8 cellular contexts compared by ENCODE assay signal in genomic region chr9:129143461-129143927, GRCh38. TPM values are rescaled to one million over a fixed set of nuclear protein-coding genes. Genes with fewer than 3 reads are reported as not detected.
DNase-seq lines count a peak whose midpoint lies in the region; ATAC-seq, FAIRE-seq and TF ChIP-seq lines count a peak whose summit lies in the region.

No MANE protein-coding gene starts in this region.

- no peak for TF ChIP-seq EP300 in HepG2 (IDR thresholded peaks at IDR 0.05; ENCODE audit: low read depth in 2 of 2, low read length in 2 of 2)
- TF ChIP-seq EP300 in HepG2 (CRISPR knock-in tag; IDR thresholded peaks at IDR 0.05; ENCODE audit: borderline replicate concordance) = 0 out of 2 replicates have a peak, but pooled peaks have one; percentile 21

- H3K79me2 ChIP-seq in Loucy (ENCODE audit: insufficient read depth, low read length) (peaks cover 19% of the 10 kb centered on the region), HepG2 (ENCODE audit: insufficient read depth, low read length) (peaks cover 6% of the 10 kb centered on the region)

- TF ChIP-seq RAD21 in HepG2 (CRISPR knock-in tag; IDR thresholded peaks at IDR 0.05) = no peak

- peaks cover 10% of the 10 kb centered on the region; the same call in 1 of the 2 replicates for H3K36me3 ChIP-seq in Loucy (ENCODE audit: insufficient read depth, low read length)
- peaks cover 7 to 33% of the 10 kb centered on the region in 2 experiments for H3K36me3 ChIP-seq in HepG2 (replicated peaks in 1 of 2; ENCODE audit: control insufficient read depth in 1 of 2, insufficient read depth in 2 of 2, low read length in 2 of 2)
- H3K36me3 ChIP-seq in thyroid gland = no peaks in the 10 kb centered on the region

- H3K9me2 ChIP-seq in Loucy (replicated peaks; ENCODE audit: low read depth, low read length) = no peaks in the 10 kb centered on the region

- 0 out of 2 replicates have a peak, but pooled peaks cover 3% of the 10 kb centered on the region for H3F3A ChIP-seq in Loucy (ENCODE audit: low read depth)

- H3K27me3 ChIP-seq in Loucy (ENCODE audit: insufficient read depth, low read length, poor library complexity, severe bottlenecking) (no peaks in the 10 kb centered on the region), HepG2 (ENCODE audit: control insufficient read depth in 1 of 2, insufficient read depth in 2 of 2, low read length in 2 of 2) (no peaks in the 10 kb centered on the region), thyroid gland (no peaks in the 10 kb centered on the region)

- TF ChIP-seq POLR2A in HepG2 (IDR thresholded peaks at IDR 0.05; ENCODE audit: insufficient read depth in 1 of 2, low read depth in 2 of 2, low read length in 2 of 2) (no peak), thyroid gland (IDR thresholded peaks at IDR 0.05) (no peak), erythroblast (IDR thresholded peaks at IDR 0.05; ENCODE audit: low read length) (no peak)

- peak overlapping the region; percentile 82 for H3K4me3 ChIP-seq in Loucy (ENCODE audit: low read length, poor library complexity, severe bottlenecking)
- peak overlapping the region; percentile 47 for H3K4me3 ChIP-seq in choroid plexus epithelial cell (ENCODE audit: low read depth, low read length)
- H3K4me3 ChIP-seq in HepG2 (replicated peaks in 1 of 3; ENCODE audit: insufficient read depth in 1 of 3, low read depth in 2 of 3, low read length in 3 of 3) = no peak overlapping the region
- H3K4me3 ChIP-seq in thyroid gland (replicated peaks in 1 of 3) = no peak overlapping the region

- H3K9ac ChIP-seq in Loucy (ENCODE audit: low read depth, low read length, poor library complexity, severe bottlenecking) (peak overlapping the region; percentile 100), HepG2 (ENCODE audit: insufficient read depth, low read depth, low read length) (no peak overlapping the region)

- no TSS peak for BruUV-seq in HepG2 (replicated peaks; lab: Mats Ljungman, UMichigan)

- WGBS in HepG2 (ENCODE audit: low lambda C conversion rate) = 69% methylated on average over 3 of the region's 11 CpGs
- WGBS in thyroid gland, 2 donors = 24 to 47% methylated on average over 9 to 11 of the region's 11 CpGs

- peaks cover 3% of the 10 kb centered on the region for H4K20me1 ChIP-seq in Loucy (ENCODE audit: insufficient read depth, low read length, poor library complexity, severe bottlenecking)
- no peaks in the 10 kb centered on the region for H4K20me1 ChIP-seq in HepG2 (ENCODE audit: insufficient read depth, low read length)

- H3K4me2 ChIP-seq in Loucy (ENCODE audit: low read depth, low read length, poor library complexity, severe bottlenecking) = peak overlapping the region; percentile 80
- H3K4me2 ChIP-seq in HepG2 (ENCODE audit: low read depth, low read length) = 0 out of 2 replicates have a peak overlapping the region, but pooled peaks have one; percentile 1

- peaks cover 37% of the 10 kb centered on the region for H3K4me1 ChIP-seq in Loucy (ENCODE audit: insufficient read depth, low read length, poor library complexity, severe bottlenecking)
- peaks cover 64% of the 10 kb centered on the region for H3K4me1 ChIP-seq in HepG2 (ENCODE audit: insufficient read depth, low read length)
- H3K4me1 ChIP-seq in thyroid gland = peaks cover 63 to 84% of the 10 kb centered on the region in 2 donors

- intact Hi-C loops in HepG2 (cut with micrococcal nuclease; ENCODE audit: unreplicated experiment) = loop anchor here (5.0 kb wide), 1 partner anchor 34 kb away; the partner anchor contains the start of gene IER5L
- intact Hi-C loops in thyroid gland (cut with DNase I) = loop anchor here (5.0 kb wide), 1 partner anchor 34 kb away; the partner anchor contains the start of gene IER5L

- in situ Hi-C loops in HepG2 (cut with HindIII; ENCODE audit: extremely low pct_ligation_motif_present, low pct_unique_long_range_greater_than_20kb) = loop anchor here (5.0 kb wide), 2 partner anchors 34 to 479 kb away; partner anchors contain the start of genes C9orf50 and IER5L

- FAIRE-seq in HepG2 (lab: Jason Lieb, UNC) = no peak

- H3K27ac ChIP-seq in HepG2 (ENCODE audit: extremely low read length, insufficient read depth, low read length) = no peak overlapping the region
- H3K27ac ChIP-seq in thyroid gland = peak overlapping the region; percentile 98 to 100 (median 100)

- ATAC-seq in HepG2 = no peak

- H3K9me3 ChIP-seq in Loucy (ENCODE audit: insufficient read depth, low read depth, low read length) (no peaks in the 10 kb centered on the region), HepG2 (ENCODE audit: low read length) (no peaks in the 10 kb centered on the region), thyroid gland (no peaks in the 10 kb centered on the region)

- POLR2A ChIA-PET in HepG2 (lab: Yijun Ruan, JAX) = interaction anchor here (0.8 to 1.8 kb wide), 5 partner anchors 23 to 477 kb away, joined by 3 to 6 read pairs (median 4); partner anchors contain the start of genes C9orf50 and IER5L

- H2AFZ ChIP-seq in Loucy (ENCODE audit: low read length) (no peak overlapping the region), HepG2 (ENCODE audit: low read length) (no peak overlapping the region)

- CTCF ChIA-PET in HepG2 (lab: Yijun Ruan, JAX; ENCODE audit: low intra/inter-chr PET ratio, low total read pairs) = interaction anchor here (1.6 kb wide), 1 partner anchor 39 kb away, joined by 3 read pairs; no protein-coding TSS in a partner anchor

- TF ChIP-seq CTCF in Loucy (conservative IDR thresholded peaks at IDR 0.05; ENCODE audit: low read length) (no peak), choroid plexus epithelial cell (conservative IDR thresholded peaks at IDR 0.05; ENCODE audit: low read depth, low read length) (no peak), HepG2 (CRISPR knock-in tag; IDR thresholded peaks at IDR 0.05) (no peak), thyroid gland (IDR thresholded peaks at IDR 0.05) (no peak)

- DNase-seq in choroid plexus epithelial cell (ENCODE audit: low read depth) = peak; percentile 91
- DNase-seq in HepG2 (ENCODE audit: low spot score) = peak; percentile 48
- DNase-seq in thyroid gland = peak; percentile 77 to 85
- no peak for DNase-seq in erythroblast (lab: John Stamatoyannopoulos, UW)
- no peak for DNase-seq in GF-D8 (lab: John Stamatoyannopoulos, UW)
- no peak for DNase-seq in NCI-H1417 (lab: John Stamatoyannopoulos, UW)
- DNase-seq in activated T-cell treated with anti-CD3 and anti-CD28 coated beads, Interleukin-2, amount 50 U/mL, for 1 hour = no peak

RNA-seq across cellular contexts. Expression of gene PTPA, which starts 32.3 kb away (rescaled TPM):
- 105 and 109 TPM in 2 replicates for total RNA-seq in HepG2 (2016; rRNA removed; fragmentation: Illumina TruSeq; extraction: Trizol)
- 13.7 and 14.3 TPM in 2 replicates for total RNA-seq in HepG2 (2016; cell fraction: cytosol; rRNA removed; fragmentation: Illumina TruSeq; extraction: Trizol; ENCODE audit: low read depth)
- total RNA-seq in HepG2 (2016; cell fraction: insoluble cytoplasmic fraction; rRNA removed; fragmentation: Illumina TruSeq; extraction: Trizol) = 107 and 108 TPM in 2 replicates
- total RNA-seq in HepG2 (2016; cell fraction: membrane; rRNA removed; fragmentation: Illumina TruSeq; extraction: Trizol) = 42.5 and 49.9 TPM in 2 replicates
- 57.5 and 66.5 TPM in 2 replicates for total RNA-seq in HepG2 (2016; cell fraction: nucleus; rRNA removed; fragmentation: Illumina TruSeq; extraction: Trizol)
- polyA plus RNA-seq in HepG2 (2011; rRNA removed) = 79.3 and 86.0 TPM in 2 replicates
- 78.6 and 93.8 TPM in 2 replicates for polyA plus RNA-seq in HepG2 (2011; cell fraction: cytosol; rRNA removed)
- polyA plus RNA-seq in HepG2 (2011; cell fraction: nucleus; rRNA removed) = 64.7 and 73.4 TPM in 2 replicates
- 58.7 and 58.8 TPM in 2 replicates for polyA plus RNA-seq in HepG2 (2012)
- polyA plus RNA-seq in HepG2 (2016; cell fraction: cytosol; fragmentation: Illumina TruSeq; extraction: Trizol; ENCODE audit: low read depth) = 12.7 and 14.2 TPM in 2 replicates
- 95.6 and 101 TPM in 2 replicates for polyA plus RNA-seq in HepG2 (2016; cell fraction: insoluble cytoplasmic fraction; fragmentation: Illumina TruSeq; extraction: Trizol; ENCODE audit: low read depth)
- 35.2 and 36.7 TPM in 2 replicates for polyA plus RNA-seq in HepG2 (2016; cell fraction: membrane; fragmentation: Illumina TruSeq; extraction: Trizol; ENCODE audit: low read depth)
- polyA plus RNA-seq in HepG2 (2016; cell fraction: nucleus; fragmentation: Illumina TruSeq; extraction: Trizol; ENCODE audit: insufficient read depth, low read depth) = 80.4 and 88.7 TPM in 2 replicates
- polyA minus RNA-seq in HepG2 (2011; rRNA and poly(A)+ RNA removed; ENCODE audit: low replicate concordance) = 104 and 215 TPM in 2 replicates
- polyA minus RNA-seq in HepG2 (2011; cell fraction: cytosol; rRNA and poly(A)+ RNA removed) = 57.5 and 58.2 TPM in 2 replicates
- 32.4 and 34.9 TPM in 2 replicates for polyA minus RNA-seq in HepG2 (2011; cell fraction: nucleus; rRNA and poly(A)+ RNA removed)
- total RNA-seq in thyroid gland = 100 to 1,000 TPM in 2 of 4 donors, 10 to 100 TPM in 2; 45.0 to 117 (median 89.5) TPM

RNA-seq across cellular contexts. Expression of gene CRAT, which starts 32.9 kb away (rescaled TPM):
- total RNA-seq in HepG2 (2016; rRNA removed; fragmentation: Illumina TruSeq; extraction: Trizol) (26.6 and 29.3 TPM in 2 replicates), thyroid gland (10 to 100 TPM; 44.0 to 59.0 (median 54.1) TPM)
- 13.7 and 20.3 TPM in 2 replicates for total RNA-seq in HepG2 (2016; cell fraction: cytosol; rRNA removed; fragmentation: Illumina TruSeq; extraction: Trizol; ENCODE audit: low read depth)
- total RNA-seq in HepG2 (2016; cell fraction: insoluble cytoplasmic fraction; rRNA removed; fragmentation: Illumina TruSeq; extraction: Trizol) = 24.5 and 28.0 TPM in 2 replicates
- total RNA-seq in HepG2 (2016; cell fraction: membrane; rRNA removed; fragmentation: Illumina TruSeq; extraction: Trizol) = 27.1 and 32.0 TPM in 2 replicates
- 17.6 and 18.1 TPM in 2 replicates for total RNA-seq in HepG2 (2016; cell fraction: nucleus; rRNA removed; fragmentation: Illumina TruSeq; extraction: Trizol)
- 26.1 and 31.1 TPM in 2 replicates for polyA plus RNA-seq in HepG2 (2011; rRNA removed)
- polyA plus RNA-seq in HepG2 (2011; cell fraction: cytosol; rRNA removed) = 21.4 and 24.4 TPM in 2 replicates
- polyA plus RNA-seq in HepG2 (2011; cell fraction: nucleus; rRNA removed) = 62.4 and 63.9 TPM in 2 replicates
- 32.3 and 32.7 TPM in 2 replicates for polyA plus RNA-seq in HepG2 (2012)
- polyA plus RNA-seq in HepG2 (2016; cell fraction: cytosol; fragmentation: Illumina TruSeq; extraction: Trizol; ENCODE audit: low read depth) = 18.5 and 23.3 TPM in 2 replicates
- polyA plus RNA-seq in HepG2 (2016; cell fraction: insoluble cytoplasmic fraction; fragmentation: Illumina TruSeq; extraction: Trizol; ENCODE audit: low read depth) = 27.2 and 34.4 TPM in 2 replicates
- 26.8 and 32.7 TPM in 2 replicates for polyA plus RNA-seq in HepG2 (2016; cell fraction: membrane; fragmentation: Illumina TruSeq; extraction: Trizol; ENCODE audit: low read depth)
- 29.5 and 29.9 TPM in 2 replicates for polyA plus RNA-seq in HepG2 (2016; cell fraction: nucleus; fragmentation: Illumina TruSeq; extraction: Trizol; ENCODE audit: insufficient read depth, low read depth)
- 7.1 and 60.6 TPM in 2 replicates for polyA minus RNA-seq in HepG2 (2011; rRNA and poly(A)+ RNA removed; ENCODE audit: low replicate concordance)
- polyA minus RNA-seq in HepG2 (2011; cell fraction: cytosol; rRNA and poly(A)+ RNA removed) = 24.5 and 25.6 TPM in 2 replicates
- polyA minus RNA-seq in HepG2 (2011; cell fraction: nucleus; rRNA and poly(A)+ RNA removed) = 11.7 and 16.0 TPM in 2 replicates

RNA-seq across cellular contexts. Expression of gene IER5L, which starts 34.6 kb away (rescaled TPM):
- total RNA-seq in HepG2 (2016; rRNA removed; fragmentation: Illumina TruSeq; extraction: Trizol) (2.5 and 3.3 TPM in 2 replicates), thyroid gland (10 to 100 TPM in 3 of 4 donors, 1 to 10 TPM in 1; 7.8 to 20.2 (median 12.6) TPM)
- total RNA-seq in HepG2 (2016; cell fraction: cytosol; rRNA removed; fragmentation: Illumina TruSeq; extraction: Trizol; ENCODE audit: low read depth) = 2.4 and 2.5 TPM in 2 replicates
- 2.6 and 3.2 TPM in 2 replicates for total RNA-seq in HepG2 (2016; cell fraction: insoluble cytoplasmic fraction; rRNA removed; fragmentation: Illumina TruSeq; extraction: Trizol)
- total RNA-seq in HepG2 (2016; cell fraction: membrane; rRNA removed; fragmentation: Illumina TruSeq; extraction: Trizol) = 2.0 and 2.7 TPM in 2 replicates
- 0.84 and 1.2 TPM in 2 replicates for total RNA-seq in HepG2 (2016; cell fraction: nucleus; rRNA removed; fragmentation: Illumina TruSeq; extraction: Trizol)
- polyA plus RNA-seq in HepG2 (2011; rRNA removed) = 1.8 and 3.6 TPM in 2 replicates
- polyA plus RNA-seq in HepG2 (2011; cell fraction: cytosol; rRNA removed) = 2.1 and 3.1 TPM in 2 replicates
- polyA plus RNA-seq in HepG2 (2011; cell fraction: nucleus; rRNA removed) = 4.4 and 4.5 TPM in 2 replicates
- polyA plus RNA-seq in HepG2 (2012) = 1.5 and 2.6 TPM in 2 replicates
- 0.59 and 0.61 TPM in 2 replicates for polyA plus RNA-seq in HepG2 (2016; cell fraction: cytosol; fragmentation: Illumina TruSeq; extraction: Trizol; ENCODE audit: low read depth)
- polyA plus RNA-seq in HepG2 (2016; cell fraction: insoluble cytoplasmic fraction; fragmentation: Illumina TruSeq; extraction: Trizol; ENCODE audit: low read depth) = 2.2 and 2.5 TPM in 2 replicates
- polyA plus RNA-seq in HepG2 (2016; cell fraction: membrane; fragmentation: Illumina TruSeq; extraction: Trizol; ENCODE audit: low read depth) = 0.52 and 0.74 TPM in 2 replicates
- 1.3 and 2.1 TPM in 2 replicates for polyA plus RNA-seq in HepG2 (2016; cell fraction: nucleus; fragmentation: Illumina TruSeq; extraction: Trizol; ENCODE audit: insufficient read depth, low read depth)
- 5.5 and 12.0 TPM in 2 replicates for polyA minus RNA-seq in HepG2 (2011; rRNA and poly(A)+ RNA removed; ENCODE audit: low replicate concordance)
- 5.6 and 6.2 TPM in 2 replicates for polyA minus RNA-seq in HepG2 (2011; cell fraction: cytosol; rRNA and poly(A)+ RNA removed)
- 1.2 and 1.9 TPM in 2 replicates for polyA minus RNA-seq in HepG2 (2011; cell fraction: nucleus; rRNA and poly(A)+ RNA removed)

Comparison
In these comparisons a context has a peak if more than half of its experiments do, and no peak if none do; other contexts are left out.
1. H3K4me3 ChIP-seq: peak in Loucy (single experiment) and choroid plexus epithelial cell (single experiment); none in HepG2 (0 of 3) and thyroid gland (0 of 3).
2. DNase-seq: peak in choroid plexus epithelial cell (single experiment), HepG2 (single experiment) and thyroid gland (2 of 2); none in erythroblast (0 of 2), GF-D8 (single experiment), NCI-H1417 (0 of 3) and activated T-cell treated with anti-CD3 and anti-CD28 coated beads, Interleukin-2, amount 50 U/mL, for 1 hour (single experiment).